In the genomic region with DNA sequence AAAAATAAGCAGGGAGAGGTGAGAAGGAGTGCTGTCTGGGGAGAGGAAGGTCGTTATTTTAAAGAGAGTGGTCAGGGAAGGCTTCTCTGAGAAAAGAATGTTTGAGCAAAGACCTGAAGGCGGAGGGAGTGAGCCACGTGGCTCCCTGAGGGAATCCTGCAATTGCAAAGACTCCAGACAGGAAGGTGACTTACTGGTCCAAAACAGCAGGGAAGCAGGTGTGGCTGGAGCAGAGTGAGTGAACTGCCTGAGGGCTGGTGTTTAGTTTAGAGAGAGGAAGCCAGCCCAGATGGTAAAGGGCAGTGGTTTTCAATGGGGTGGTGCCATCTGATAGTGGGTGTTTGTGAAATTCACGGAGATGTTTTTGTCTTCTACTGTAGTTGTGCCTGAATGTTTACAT, we compare ENCODE assay signal across 10 cellular contexts. TPM values are rescaled to one million over a fixed set of nuclear protein-coding genes. Genes with fewer than 3 reads are reported as not detected.
DNase-seq lines count a peak whose midpoint lies in the region; ATAC-seq and TF ChIP-seq lines count a peak whose summit lies in the region.
"Had no signal": no experiment of that assay in that cellular context is flagged by ENCODE, and none has a peak within 500 bp of the region (broad histone marks: within the 10 kb centered on the region; RNA-seq: fewer than 3 reads in every experiment).

No MANE protein-coding gene starts in this region.

- peak; percentile 32 for ATAC-seq in stimulated activated naive CD8-positive, alpha-beta T cell treated with anti-CD3 and anti-CD28 coated beads, Interleukin-15, Interleukin-2, amounts not matched to agents 100 U/mL and 50 U/mL, for 24 hours
- no peak for ATAC-seq in stimulated activated naive CD8-positive, alpha-beta T cell treated with anti-CD3 and anti-CD28 coated beads, Interleukin-15, amount 100 ng/mL, for 72 hours

- DNase-seq in stimulated activated naive CD8-positive, alpha-beta T cell treated with anti-CD3 and anti-CD28 coated beads, Interleukin-15, Interleukin-2, amounts not matched to agents 100 U/mL and 50 U/mL, for 24 hours = no peak
- no peak for DNase-seq in stimulated activated naive CD8-positive, alpha-beta T cell treated with anti-CD3 and anti-CD28 coated beads, Interleukin-15, amount 100 ng/mL, for 72 hours
- DNase-seq in NCI-H345 (lab: John Stamatoyannopoulos, UW) (peak; percentile 66), endodermal cell (peak; percentile 83), AG08396 (ENCODE audit: low spot score) (no peak), hippocampal formation (lab: John Stamatoyannopoulos, UW) (no peak), GM19240 (ENCODE audit: insufficient read length, low spot score) (no peak)
- DNase-seq in activated T-cell treated with anti-CD3 and anti-CD28 coated beads, Interleukin-2, amount 50 U/mL, for 48 hours = no peak
- DNase-seq: cortex of kidney had no signal

- H3K27ac Mint-ChIP-seq in stimulated activated naive CD8-positive, alpha-beta T cell treated with anti-CD3 and anti-CD28 coated beads, Interleukin-15, amount 100 ng/mL, for 72 hours = no peak overlapping the region
- H3K27ac Mint-ChIP-seq in endodermal cell = no peak overlapping the region

- TF ChIP-seq CTCF in endodermal cell (conservative IDR thresholded peaks at IDR 0.05) = no peak

- H3K27me3 ChIP-seq in endodermal cell (ENCODE audit: control insufficient read depth, insufficient read depth, low read length, poor library complexity, severe bottlenecking) = no peaks in the 10 kb centered on the region

- H3K4me3 Mint-ChIP-seq in stimulated activated naive CD8-positive, alpha-beta T cell treated with anti-CD3 and anti-CD28 coated beads, Interleukin-15, amount 100 ng/mL, for 72 hours = peak overlapping the region in 1 of 2 donors; percentile 1
- H3K4me3 Mint-ChIP-seq in endodermal cell = no peak overlapping the region

- no peak overlapping the region for H3K27ac ChIP-seq in endodermal cell (ENCODE audit: low read depth, low read length)

- peaks cover 19% of the 10 kb centered on the region for H3K4me1 Mint-ChIP-seq in stimulated activated naive CD8-positive, alpha-beta T cell treated with anti-CD3 and anti-CD28 coated beads, Interleukin-15, amount 100 ng/mL, for 72 hours
- H3K4me1 Mint-ChIP-seq in endodermal cell = peaks cover 13% of the 10 kb centered on the region

- no peak overlapping the region for H3K9ac ChIP-seq in endodermal cell (ENCODE audit: extremely low read depth, low read length, poor library complexity, severe bottlenecking)

- no peaks in the 10 kb centered on the region for H3K27me3 Mint-ChIP-seq in stimulated activated naive CD8-positive, alpha-beta T cell treated with anti-CD3 and anti-CD28 coated beads, Interleukin-15, amount 100 ng/mL, for 72 hours
- no peaks in the 10 kb centered on the region for H3K27me3 Mint-ChIP-seq in endodermal cell (ENCODE audit: insufficient read depth)
- H3K27me3 Mint-ChIP-seq: IgD-negative memory B cell had no signal

- peaks cover 15 to 21% of the 10 kb centered on the region in 2 donors for H3K9me3 Mint-ChIP-seq in stimulated activated naive CD8-positive, alpha-beta T cell treated with anti-CD3 and anti-CD28 coated beads, Interleukin-15, amount 100 ng/mL, for 72 hours
- H3K9me3 Mint-ChIP-seq in endodermal cell = peaks cover 17% of the 10 kb centered on the region

- H3K36me3 ChIP-seq in endodermal cell (ENCODE audit: control insufficient read depth, insufficient read depth, low read length) = no peaks in the 10 kb centered on the region

- H3K9me3 ChIP-seq in endodermal cell (ENCODE audit: control insufficient read depth, low read length) = peaks cover 13% of the 10 kb centered on the region

- WGBS in endodermal cell (ENCODE audit: insufficient coverage in 1 of 2, insufficient read length in 1 of 2), 2 experiments = 31 to 40% methylated on average over 4 of the region's 4 CpGs

- no peaks in the 10 kb centered on the region for H3K4me1 ChIP-seq in endodermal cell (ENCODE audit: control insufficient read depth, insufficient read depth, low read length)

- no peak overlapping the region for H3K4me3 ChIP-seq in endodermal cell (ENCODE audit: low read length)

- H3K36me3 Mint-ChIP-seq in endodermal cell (ENCODE audit: low read depth) = no peaks in the 10 kb centered on the region

RNA-seq across cellular contexts. Expression of gene LTA4H, which starts 58.8 kb away (rescaled TPM):
- total RNA-seq in endodermal cell = 100 to 1,000 TPM; 112 to 141 TPM
- polyA plus RNA-seq in endodermal cell (2013, experiment 1 of 2) = 132 TPM
- 110 TPM for polyA plus RNA-seq in endodermal cell (2013, experiment 2 of 2)

Comparison
In these comparisons a context has a peak if more than half of its experiments do, and no peak if none do; other contexts are left out.
1. DNase-seq: peak in NCI-H345 (single experiment) and endodermal cell (single experiment); none in stimulated activated naive CD8-positive, alpha-beta T cell treated with anti-CD3 and anti-CD28 coated beads, Interleukin-15, Interleukin-2, amounts not matched to agents 100 U/mL and 50 U/mL, for 24 hours (single experiment), stimulated activated naive CD8-positive, alpha-beta T cell treated with anti-CD3 and anti-CD28 coated beads, Interleukin-15, amount 100 ng/mL, for 72 hours (0 of 2), AG08396 (single experiment), activated T-cell treated with anti-CD3 and anti-CD28 coated beads, Interleukin-2, amount 50 U/mL, for 48 hours (0 of 2), hippocampal formation (0 of 2) and GM19240 (single experiment).